ENCODE assay signal across 1 cellular context in the genomic region with DNA sequence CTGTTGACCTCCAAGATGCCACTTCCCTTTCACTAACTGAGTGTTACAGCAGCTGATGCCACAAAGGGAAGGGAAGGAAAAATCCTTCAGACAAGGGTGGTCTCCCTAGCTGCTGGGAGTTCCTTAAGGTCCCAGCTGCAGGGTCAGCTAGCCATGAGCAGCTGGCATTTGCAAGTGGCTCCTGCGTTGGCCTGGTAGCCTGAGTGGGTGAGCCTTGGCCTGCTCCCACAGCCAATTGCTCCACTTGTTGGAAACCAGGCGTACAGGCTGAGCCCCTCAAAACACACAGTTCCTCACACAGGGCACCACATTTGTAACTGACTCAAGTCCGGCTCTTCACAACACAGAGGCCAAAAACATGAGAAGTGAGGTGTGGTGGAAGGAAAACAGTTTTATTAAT.
TF ChIP-seq lines count a peak whose summit lies in the region.

No MANE protein-coding gene starts in this region.

TF ChIP-seq in IMR-90, 13 proteins besides CTCF, POLR2A, EP300 and RAD21:
- TF ChIP-seq RFX5 (IDR thresholded peaks at IDR 0.05; ENCODE audit: low read depth, low read length): no peak
- no peak for TF ChIP-seq BHLHE40 (IDR thresholded peaks at IDR 0.05; ENCODE audit: low read depth, low read length)
- TF ChIP-seq CHD1 (IDR thresholded peaks at IDR 0.05; ENCODE audit: low read depth, low read length): no peak
- TF ChIP-seq, protein P1, sequence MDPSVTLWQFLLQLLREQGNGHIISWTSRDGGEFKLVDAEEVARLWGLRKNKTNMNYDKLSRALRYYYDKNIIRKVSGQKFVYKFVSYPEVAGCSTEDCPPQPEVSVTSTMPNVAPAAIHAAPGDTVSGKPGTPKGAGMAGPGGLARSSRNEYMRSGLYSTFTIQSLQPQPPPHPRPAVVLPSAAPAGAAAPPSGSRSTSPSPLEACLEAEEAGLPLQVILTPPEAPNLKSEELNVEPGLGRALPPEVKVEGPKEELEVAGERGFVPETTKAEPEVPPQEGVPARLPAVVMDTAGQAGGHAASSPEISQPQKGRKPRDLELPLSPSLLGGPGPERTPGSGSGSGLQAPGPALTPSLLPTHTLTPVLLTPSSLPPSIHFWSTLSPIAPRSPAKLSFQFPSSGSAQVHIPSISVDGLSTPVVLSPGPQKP (IDR thresholded peaks at IDR 0.05; ENCODE audit: borderline replicate concordance, low read depth, low read length): no peak
- no peak for TF ChIP-seq RCOR1 (IDR thresholded peaks at IDR 0.05; ENCODE audit: insufficient replicate concordance, low read length)
- no peak for TF ChIP-seq MAZ (IDR thresholded peaks at IDR 0.05; ENCODE audit: borderline replicate concordance, low read depth, low read length)
- no peak for TF ChIP-seq CEBPB (IDR thresholded peaks at IDR 0.05; ENCODE audit: low read depth, low read length)
- TF ChIP-seq MXI1 (IDR thresholded peaks at IDR 0.05; ENCODE audit: borderline replicate concordance, low read depth, low read length): no peak
- TF ChIP-seq, protein P2, sequence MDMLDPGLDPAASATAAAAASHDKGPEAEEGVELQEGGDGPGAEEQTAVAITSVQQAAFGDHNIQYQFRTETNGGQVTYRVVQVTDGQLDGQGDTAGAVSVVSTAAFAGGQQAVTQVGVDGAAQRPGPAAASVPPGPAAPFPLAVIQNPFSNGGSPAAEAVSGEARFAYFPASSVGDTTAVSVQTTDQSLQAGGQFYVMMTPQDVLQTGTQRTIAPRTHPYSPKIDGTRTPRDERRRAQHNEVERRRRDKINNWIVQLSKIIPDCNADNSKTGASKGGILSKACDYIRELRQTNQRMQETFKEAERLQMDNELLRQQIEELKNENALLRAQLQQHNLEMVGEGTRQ (IDR thresholded peaks at IDR 0.05; ENCODE audit: low read depth, low read length): no peak
- TF ChIP-seq MAFK (IDR thresholded peaks at IDR 0.05; ENCODE audit: low read depth, low read length): no peak
- no peak for TF ChIP-seq FOS (IDR thresholded peaks at IDR 0.05; ENCODE audit: low read depth, low read length)
- TF ChIP-seq NFE2L2 (IDR thresholded peaks at IDR 0.05; ENCODE audit: low read depth, low read length): no peak
- no peak for TF ChIP-seq SMC3 (IDR thresholded peaks at IDR 0.05; ENCODE audit: low read depth, low read length)
